ENCODE assay signal across 8 cellular contexts in genomic region chr12:21526721-21527345, GRCh38. TPM values are rescaled to one million over a fixed set of nuclear protein-coding genes. Genes with fewer than 3 reads are reported as not detected.
DNase-seq lines count a peak whose midpoint lies in the region; ATAC-seq and TF ChIP-seq lines count a peak whose summit lies in the region.

No MANE protein-coding gene starts in this region.

- no peaks in the 10 kb centered on the region for H3K79me2 ChIP-seq in DOHH2 (ENCODE audit: control insufficient read depth, low read length)

- no peaks in the 10 kb centered on the region for H3F3A ChIP-seq in DOHH2 (ENCODE audit: control insufficient read depth, insufficient read depth)

- peak; percentile 62 for DNase-seq in NCI-H345 (lab: John Stamatoyannopoulos, UW)
- no peak for DNase-seq in endothelial cell (ENCODE audit: low spot score)
- DNase-seq in osteocyte (ENCODE audit: extremely low spot score, unreplicated experiment) = no peak
- DNase-seq in RKO (ENCODE audit: low spot score) = no peak
- no peak for DNase-seq in activated CD8-positive, alpha-beta memory T cell treated with anti-CD3 and anti-CD28 coated beads, Interleukin-2, amount 50 U/mL, for 48 hours
- no peak for DNase-seq in caudate nucleus (lab: John Stamatoyannopoulos, UW)

- H3K27me3 Mint-ChIP-seq in endothelial cell (ENCODE audit: unreplicated experiment) (peaks cover 1% of the 10 kb centered on the region), osteocyte (ENCODE audit: unreplicated experiment) (no peaks in the 10 kb centered on the region)

- H3K27ac ChIP-seq in DOHH2 (ENCODE audit: low read depth, low read length) (no peak overlapping the region), caudate nucleus (ENCODE audit: low read depth, low read length) (no peak overlapping the region)

- H3K4me2 ChIP-seq in DOHH2 (ENCODE audit: low read length) = peak overlapping the region; percentile 96

- ATAC-seq in GM21825 (IDR thresholded peaks at IDR 0.05; ENCODE audit: unreplicated experiment) = no peak

- H4K20me1 ChIP-seq in DOHH2 (ENCODE audit: control insufficient read depth, insufficient read depth, low read depth, low read length) = no peaks in the 10 kb centered on the region

- H3K27me3 ChIP-seq in DOHH2 (ENCODE audit: control insufficient read depth, low read length) = peaks cover 18% of the 10 kb centered on the region

- peaks cover 32% of the 10 kb centered on the region for H3K4me1 ChIP-seq in DOHH2 (ENCODE audit: control insufficient read depth, low read length)

- H3K4me3 ChIP-seq in DOHH2 (ENCODE audit: low read length) = peak overlapping the region; percentile 81

- no peaks in the 10 kb centered on the region for H3K36me3 ChIP-seq in DOHH2 (ENCODE audit: control insufficient read depth, low read length)

- no peaks in the 10 kb centered on the region for H3K4me1 Mint-ChIP-seq in endothelial cell (ENCODE audit: unreplicated experiment)
- H3K4me1 Mint-ChIP-seq in osteocyte (ENCODE audit: unreplicated experiment) = peaks cover 27% of the 10 kb centered on the region

- H3K36me3 Mint-ChIP-seq in endothelial cell (ENCODE audit: low read depth, unreplicated experiment) = no peaks in the 10 kb centered on the region
- H3K36me3 Mint-ChIP-seq in osteocyte (ENCODE audit: unreplicated experiment) = peaks cover 7% of the 10 kb centered on the region

- no peaks in the 10 kb centered on the region for H3K9me3 ChIP-seq in DOHH2 (ENCODE audit: control insufficient read depth, insufficient read depth, low read length)

- H3K9me3 Mint-ChIP-seq in endothelial cell (ENCODE audit: unreplicated experiment) (no peaks in the 10 kb centered on the region), osteocyte (ENCODE audit: unreplicated experiment) (peaks cover 5% of the 10 kb centered on the region)

- no peak overlapping the region for H3K27ac Mint-ChIP-seq in endothelial cell (ENCODE audit: unreplicated experiment)
- peak overlapping the region; percentile 61 for H3K27ac Mint-ChIP-seq in osteocyte (ENCODE audit: unreplicated experiment)

- H3K4me3 Mint-ChIP-seq in endothelial cell (ENCODE audit: unreplicated experiment) = peak overlapping the region; percentile 82
- peak overlapping the region; percentile 74 for H3K4me3 Mint-ChIP-seq in osteocyte (ENCODE audit: unreplicated experiment)

- no peak for TF ChIP-seq CTCF in DOHH2 (IDR thresholded peaks at IDR 0.05; ENCODE audit: low read depth, low read length, poor library complexity, severe bottlenecking)
- TF ChIP-seq CTCF in endothelial cell (IDR thresholded peaks at IDR 0.05; ENCODE audit: unreplicated experiment) = no peak
- no peak for TF ChIP-seq CTCF in osteocyte (IDR thresholded peaks at IDR 0.05)

- no peaks in the 10 kb centered on the region for H3K9me2 ChIP-seq in DOHH2 (replicated peaks; ENCODE audit: control insufficient read depth, low read length)

RNA-seq across cellular contexts. Expression of gene SPX, which starts 0.7 kb away (rescaled TPM):
- total RNA-seq in endothelial cell (ENCODE audit: unreplicated experiment) = 0.18 TPM
- 9.4 and 11.6 TPM in 2 replicates for total RNA-seq in osteocyte

RNA-seq across cellular contexts. Expression of gene GOLT1B, which starts 25.2 kb away (rescaled TPM):
- total RNA-seq in endothelial cell (ENCODE audit: unreplicated experiment) (32.4 TPM), osteocyte (56.9 and 65.4 TPM in 2 replicates)

RNA-seq across cellular contexts. Expression of gene RECQL, which starts 25.4 kb away (rescaled TPM):
- total RNA-seq in endothelial cell (ENCODE audit: unreplicated experiment) (40.7 TPM), osteocyte (40.7 and 43.4 TPM in 2 replicates)
